9 cellular contexts compared by ENCODE assay signal in the genomic region with DNA sequence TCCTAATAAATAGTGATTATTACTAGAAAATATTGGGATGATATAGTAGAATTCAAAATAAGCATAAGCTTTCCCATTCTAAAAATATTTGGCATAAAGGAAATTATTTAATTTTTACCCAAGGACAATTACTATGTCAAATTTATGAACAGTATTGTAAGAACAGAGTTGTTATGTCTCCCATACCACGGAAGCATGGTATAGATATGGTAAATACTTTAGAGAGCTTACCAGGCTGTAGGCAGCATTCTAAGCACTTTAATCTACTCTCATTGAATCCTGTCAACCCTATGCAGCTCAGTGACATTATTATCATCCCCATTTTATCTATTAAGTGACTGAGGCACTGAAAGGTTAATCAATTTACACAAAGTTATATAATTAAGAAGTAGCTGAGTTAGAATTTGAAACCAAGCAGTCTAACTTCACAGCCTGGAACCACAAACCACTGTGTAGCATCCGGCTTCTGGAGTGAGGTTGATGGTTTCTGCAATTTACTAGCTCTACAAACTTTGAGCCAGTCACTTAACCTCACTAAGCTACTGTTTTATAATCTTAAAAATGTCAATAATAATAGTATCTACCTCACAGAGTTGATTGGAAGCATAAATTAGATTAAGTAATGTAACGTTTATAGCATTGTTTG.
DNase-seq lines count a peak whose midpoint lies in the region; ATAC-seq lines count a peak whose summit lies in the region.
"Had no signal": no experiment of that assay in that cellular context is flagged by ENCODE, and none has a peak within 500 bp of the region (broad histone marks: within the 10 kb centered on the region; RNA-seq: fewer than 3 reads in every experiment).

No MANE protein-coding gene starts in this region.

- ATAC-seq in GM18498 (IDR thresholded peaks at IDR 0.05; ENCODE audit: unreplicated experiment) (peak; percentile 88), GM21528 (IDR thresholded peaks at IDR 0.05; ENCODE audit: low FRiP score, unreplicated experiment) (peak; percentile 62), GM18517 (IDR thresholded peaks at IDR 0.05; ENCODE audit: unreplicated experiment) (no peak)

- DNase-seq in MV-4-11 (lab: John Stamatoyannopoulos, UW) (peak; percentile 62), epidermal melanocyte (ENCODE audit: insufficient read length, low spot score) (no peak), NCI-H2107 (lab: John Stamatoyannopoulos, UW) (no peak), caudate nucleus (lab: John Stamatoyannopoulos, UW) (no peak)
- DNase-seq in central memory CD4-positive, alpha-beta T cell, result peak; percentile 46
- DNase-seq: NCI-H524 had no signal

- H3K27ac ChIP-seq in caudate nucleus (ENCODE audit: low read depth, low read length), result no peak overlapping the region

Comparison
In these comparisons a context has a peak if more than half of its experiments do, and no peak if none do; other contexts are left out.
1. DNase-seq: peak in MV-4-11 (single experiment) and central memory CD4-positive, alpha-beta T cell (single experiment); none in epidermal melanocyte (single experiment), NCI-H2107 (single experiment) and caudate nucleus (0 of 61).